ENCODE assay signal across 17 cellular contexts in the genomic region with DNA sequence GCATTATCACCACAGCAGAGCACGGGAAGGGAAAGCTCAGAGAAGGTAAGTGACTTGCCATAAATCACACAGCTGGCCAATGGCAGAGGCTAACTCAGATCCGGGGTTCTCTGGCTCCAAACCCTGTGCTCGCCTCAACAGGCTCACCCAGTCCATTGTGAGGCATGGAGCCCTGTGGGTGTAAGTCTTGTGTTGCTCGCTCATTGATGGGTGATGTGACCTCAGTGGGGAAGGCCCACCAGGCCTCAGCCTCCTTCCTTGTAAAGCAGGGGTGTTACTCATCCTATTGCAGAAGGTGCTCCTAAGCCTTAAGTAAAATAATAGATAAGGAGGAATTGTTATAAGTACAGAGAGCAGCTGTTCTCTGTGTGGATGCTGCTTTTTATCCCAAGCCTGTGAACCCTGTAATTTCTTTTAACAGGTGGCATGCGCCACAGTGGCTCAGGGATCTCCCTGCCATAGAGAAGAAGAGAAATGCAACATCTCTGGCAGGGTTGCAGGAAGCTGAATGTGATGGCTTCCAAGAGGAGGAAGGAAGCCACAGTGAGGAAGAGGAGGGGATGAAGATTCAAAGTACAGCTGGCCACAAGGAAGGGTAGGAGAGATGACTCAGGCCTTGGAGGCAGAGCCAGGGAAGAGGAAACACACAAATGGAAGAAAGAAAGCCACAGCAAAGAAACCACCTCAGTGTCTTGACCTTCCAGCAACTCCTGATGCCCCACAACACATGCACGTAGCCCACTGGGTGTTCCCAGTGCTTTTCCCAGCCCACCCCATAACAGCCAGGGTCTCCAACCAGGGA. TPM values are rescaled to one million over a fixed set of nuclear protein-coding genes. Genes with fewer than 3 reads are reported as not detected.
DNase-seq lines count a peak whose midpoint lies in the region; ATAC-seq and TF ChIP-seq lines count a peak whose summit lies in the region.
"Had no signal": no experiment of that assay in that cellular context is flagged by ENCODE, and none has a peak within 500 bp of the region (broad histone marks: within the 10 kb centered on the region; RNA-seq: fewer than 3 reads in every experiment).

No MANE protein-coding gene starts in this region.

- no peaks in the 10 kb centered on the region for H3K9me3 Mint-ChIP-seq in activated naive CD8-positive, alpha-beta T cell treated with anti-CD3 and anti-CD28 coated beads, Interleukin-2, amount 50 U/mL, for 24 hours
- no peaks in the 10 kb centered on the region for H3K9me3 Mint-ChIP-seq in natural killer cell
- H3K9me3 Mint-ChIP-seq: activated naive CD4-positive, alpha-beta T cell treated with anti-CD3 and anti-CD28 coated beads for 36 hours had no signal

- peaks cover 25% of the 10 kb centered on the region for H3K4me1 Mint-ChIP-seq in activated naive CD8-positive, alpha-beta T cell treated with anti-CD3 and anti-CD28 coated beads, Interleukin-2, amount 50 U/mL, for 24 hours
- H3K4me1 Mint-ChIP-seq in natural killer cell: peaks cover 20 to 26% of the 10 kb centered on the region in 2 donors

- peaks cover 6% of the 10 kb centered on the region for H3K27me3 Mint-ChIP-seq in activated naive CD8-positive, alpha-beta T cell treated with anti-CD3 and anti-CD28 coated beads, Interleukin-2, amount 50 U/mL, for 24 hours
- peaks cover 0 to 4% of the 10 kb centered on the region in 2 donors for H3K27me3 Mint-ChIP-seq in natural killer cell (ENCODE audit: low read depth in 2 of 2)

- ATAC-seq in activated naive CD8-positive, alpha-beta T cell treated with anti-CD3 and anti-CD28 coated beads, Interleukin-2, amount 50 U/mL, for 24 hours: peak; percentile 94
- peak in 2 of 3 donors; percentile 36 to 45 for ATAC-seq in natural killer cell
- no peak for ATAC-seq in GM18867 (IDR thresholded peaks at IDR 0.05; ENCODE audit: unreplicated experiment)
- ATAC-seq: left lobe of liver had no signal

- no peak for TF ChIP-seq CTCF in natural killer cell (IDR thresholded peaks at IDR 0.05)

- peak overlapping the region; percentile 24 for H3K27ac Mint-ChIP-seq in activated naive CD8-positive, alpha-beta T cell treated with anti-CD3 and anti-CD28 coated beads, Interleukin-2, amount 50 U/mL, for 24 hours
- H3K27ac Mint-ChIP-seq in natural killer cell: peak overlapping the region; percentile 16 to 39
- H3K27ac Mint-ChIP-seq: activated naive CD4-positive, alpha-beta T cell treated with anti-CD3 and anti-CD28 coated beads for 36 hours had no signal

- H3K4me3 Mint-ChIP-seq in activated naive CD8-positive, alpha-beta T cell treated with anti-CD3 and anti-CD28 coated beads, Interleukin-2, amount 50 U/mL, for 24 hours: no peak overlapping the region
- no peak overlapping the region for H3K4me3 Mint-ChIP-seq in natural killer cell
- H3K4me3 Mint-ChIP-seq: activated naive CD4-positive, alpha-beta T cell treated with anti-CD3 and anti-CD28 coated beads for 36 hours had no signal

- peak; percentile 49 for DNase-seq in GDM1 (lab: John Stamatoyannopoulos, UW)
- peak; percentile 70 for DNase-seq in LHCN-M2 (ENCODE audit: low read depth)
- peak; percentile 43 for DNase-seq in activated naive CD8-positive, alpha-beta T cell treated with anti-CD3 and anti-CD28 coated beads, Interleukin-2, amount 50 U/mL, for 24 hours
- no peak for DNase-seq in natural killer cell
- DNase-seq in amniotic stem cell (lab: John Stamatoyannopoulos, UW): no peak
- DNase-seq in NCI-H2029 treated with DMSO at 0.1 percent for 48 hours (lab: John Stamatoyannopoulos, UW): no peak
- DNase-seq: activated CD4-positive, alpha-beta T cell treated with anti-CD3 and anti-CD28 coated beads, Interleukin-2, amount 50 U/mL, for 48 hours; activated naive CD4-positive, alpha-beta T cell treated with anti-CD3 and anti-CD28 coated beads for 36 hours; central memory CD4-positive, alpha-beta T cell; NCI-H1694 treated with DMSO at 0.1 percent for 48 hours; stimulated activated CD4-positive, alpha-beta T cell treated with anti-CD3 and anti-CD28 coated beads, Interleukin-4, amount 100 ng/mL, for 24 hours; stimulated activated naive CD4-positive, alpha-beta T cell; T1000; uterus had no signal

- intact Hi-C loops in natural killer cell (cut with micrococcal nuclease): no loop called here

- H3K36me3 Mint-ChIP-seq in activated naive CD8-positive, alpha-beta T cell treated with anti-CD3 and anti-CD28 coated beads, Interleukin-2, amount 50 U/mL, for 24 hours (ENCODE audit: low read depth): peaks cover 2% of the 10 kb centered on the region
- no peaks in the 10 kb centered on the region for H3K36me3 Mint-ChIP-seq in natural killer cell

RNA-seq across cellular contexts. Expression of a gene that starts 30.8 kb away (rescaled TPM):
- total RNA-seq in LHCN-M2 (2014; rRNA removed): 0.52 and 0.58 TPM in 2 replicates
- 0.36 TPM for polyA plus RNA-seq in LHCN-M2 (2012)
- not detected for total RNA-seq in natural killer cell
- total RNA-seq: activated naive CD4-positive, alpha-beta T cell treated with anti-CD3 and anti-CD28 coated beads for 36 hours; HT-29 had no signal

Comparison
In these comparisons a context has a peak if more than half of its experiments do, and no peak if none do; other contexts are left out.
1. DNase-seq: peak in GDM1 (single experiment), LHCN-M2 (single experiment) and activated naive CD8-positive, alpha-beta T cell treated with anti-CD3 and anti-CD28 coated beads, Interleukin-2, amount 50 U/mL, for 24 hours (single experiment); none in natural killer cell (single experiment), amniotic stem cell (single experiment) and NCI-H2029 treated with DMSO at 0.1 percent for 48 hours (single experiment).